In the genomic region with DNA sequence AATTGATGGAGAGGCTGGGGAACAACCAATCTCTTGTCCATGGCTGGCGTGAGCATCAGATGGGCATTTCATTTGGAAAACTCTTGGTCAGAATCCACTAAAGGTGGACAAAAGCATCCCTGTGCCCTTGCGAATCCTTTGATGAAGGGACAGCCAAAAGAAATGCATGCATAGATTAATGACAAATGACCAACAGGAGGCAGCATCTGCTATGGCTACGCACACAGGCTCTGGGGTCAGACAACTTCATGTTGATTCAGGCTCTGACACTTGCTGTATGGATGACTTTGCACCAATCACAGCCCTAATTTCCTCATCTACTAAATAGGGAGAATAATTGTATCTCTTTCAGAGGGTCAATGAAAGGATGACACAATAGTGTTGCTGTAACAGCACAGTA, we compare ENCODE assay signal across 12 cellular contexts.
DNase-seq lines count a peak whose midpoint lies in the region; ATAC-seq and TF ChIP-seq lines count a peak whose summit lies in the region.
"Had no signal": no experiment of that assay in that cellular context is flagged by ENCODE, and none has a peak within 500 bp of the region (broad histone marks: within the 10 kb centered on the region; RNA-seq: fewer than 3 reads in every experiment).

No MANE protein-coding gene starts in this region.

- H3K4me3 Mint-ChIP-seq in osteocyte (ENCODE audit: unreplicated experiment) = no peak overlapping the region
- H3K4me3 Mint-ChIP-seq: activated naive CD4-positive, alpha-beta T cell treated with anti-CD3 and anti-CD28 coated beads, Interleukin-2, amount 10 ng/mL, durations not matched to agents 7 days and 5 days had no signal

- no peaks in the 10 kb centered on the region for H3K36me3 Mint-ChIP-seq in osteocyte (ENCODE audit: unreplicated experiment)
- H3K36me3 Mint-ChIP-seq: activated naive CD4-positive, alpha-beta T cell treated with anti-CD3 and anti-CD28 coated beads, Interleukin-2, amount 10 ng/mL, durations not matched to agents 7 days and 5 days had no signal

- H3K27me3 Mint-ChIP-seq in osteocyte (ENCODE audit: unreplicated experiment) = peaks cover 6% of the 10 kb centered on the region
- H3K27me3 Mint-ChIP-seq: activated naive CD4-positive, alpha-beta T cell treated with anti-CD3 and anti-CD28 coated beads, Interleukin-2, amount 10 ng/mL, durations not matched to agents 7 days and 5 days had no signal

- no peak overlapping the region for H3K27ac Mint-ChIP-seq in osteocyte (ENCODE audit: unreplicated experiment)
- H3K27ac Mint-ChIP-seq: activated naive CD4-positive, alpha-beta T cell treated with anti-CD3 and anti-CD28 coated beads, Interleukin-2, amount 10 ng/mL, durations not matched to agents 7 days and 5 days had no signal

- no peak overlapping the region for H3K4me3 ChIP-seq in choroid plexus epithelial cell (ENCODE audit: low read depth, low read length)
- H3K4me3 ChIP-seq: A549 had no signal

- TF ChIP-seq CTCF in choroid plexus epithelial cell (conservative IDR thresholded peaks at IDR 0.05; ENCODE audit: low read depth, low read length) = peak; percentile 45
- peak; percentile 29 for TF ChIP-seq CTCF in osteocyte (IDR thresholded peaks at IDR 0.05)

- ATAC-seq in HG02970 (IDR thresholded peaks at IDR 0.05; ENCODE audit: low FRiP score, unreplicated experiment) = no peak
- no peak for ATAC-seq in GM18498 (IDR thresholded peaks at IDR 0.05; ENCODE audit: unreplicated experiment)

- H3K9me3 Mint-ChIP-seq in osteocyte (ENCODE audit: unreplicated experiment) = no peaks in the 10 kb centered on the region
- H3K9me3 Mint-ChIP-seq: activated naive CD4-positive, alpha-beta T cell treated with anti-CD3 and anti-CD28 coated beads, Interleukin-2, amount 10 ng/mL, durations not matched to agents 7 days and 5 days had no signal

- H3K4me1 Mint-ChIP-seq in osteocyte (ENCODE audit: unreplicated experiment) = no peaks in the 10 kb centered on the region
- H3K4me1 Mint-ChIP-seq: activated naive CD4-positive, alpha-beta T cell treated with anti-CD3 and anti-CD28 coated beads, Interleukin-2, amount 10 ng/mL, durations not matched to agents 7 days and 5 days had no signal

- DNase-seq in NCI-H146 (lab: John Stamatoyannopoulos, UW) = peak; percentile 3
- no peak for DNase-seq in NCI-H146 treated with DMSO at 0.1 percent for 48 hours (lab: John Stamatoyannopoulos, UW; ENCODE audit: unreplicated experiment)
- DNase-seq in NAMALWA (ENCODE audit: low spot score) = peak; percentile 39
- DNase-seq in choroid plexus epithelial cell (ENCODE audit: low read depth) = peak; percentile 21
- DNase-seq in osteocyte (ENCODE audit: extremely low spot score, unreplicated experiment) = no peak
- DNase-seq in putamen (ENCODE audit: low spot score) = no peak
- DNase-seq: activated naive CD4-positive, alpha-beta T cell treated with anti-CD3 and anti-CD28 coated beads, Interleukin-2, amount 10 ng/mL, durations not matched to agents 7 days and 5 days; NCI-H1092; T1000 had no signal

Comparison
In these comparisons a context has a peak if more than half of its experiments do, and no peak if none do; other contexts are left out.
1. DNase-seq: peak in NCI-H146 (single experiment), NAMALWA (single experiment) and choroid plexus epithelial cell (single experiment); none in NCI-H146 treated with DMSO at 0.1 percent for 48 hours (single experiment), osteocyte (single experiment) and putamen (single experiment).